22 cellular contexts compared by ENCODE assay signal in genomic region chr10:126004752-126005151, GRCh38.
DNase-seq lines count a peak whose midpoint lies in the region; ATAC-seq, FAIRE-seq and TF ChIP-seq lines count a peak whose summit lies in the region.
"Had no signal": no experiment of that assay in that cellular context is flagged by ENCODE, and none has a peak within 500 bp of the region (broad histone marks: within the 10 kb centered on the region; RNA-seq: fewer than 3 reads in every experiment).

No MANE protein-coding gene starts in this region.

- H4K20me1 ChIP-seq in HepG2 (ENCODE audit: insufficient read depth, low read length) = no peaks in the 10 kb centered on the region
- H4K20me1 ChIP-seq: BLaER1 treated with 17β-estradiol and CSF1 and Interleukin-3, amounts not matched to agents 10 nM and 100 nM had no signal

- TF ChIP-seq EP300 in HepG2 (IDR thresholded peaks at IDR 0.05; ENCODE audit: low read depth in 2 of 2, low read length in 2 of 2) = no peak
- TF ChIP-seq EP300 in HepG2 (CRISPR knock-in tag; IDR thresholded peaks at IDR 0.05; ENCODE audit: borderline replicate concordance) = no peak

- H3K9ac ChIP-seq in HepG2 (ENCODE audit: insufficient read depth, low read depth, low read length) (no peak overlapping the region), mesenchymal stem cell (ENCODE audit: low read length) (no peak overlapping the region)
- H3K9ac ChIP-seq: BLaER1 treated with 17β-estradiol and CSF1 and Interleukin-3, amounts not matched to agents 10 nM and 100 nM had no signal

- H2BK15ac ChIP-seq in mesenchymal stem cell (ENCODE audit: low read depth, poor library complexity, severe bottlenecking) = peak overlapping the region; percentile 33

- no peak for TF ChIP-seq RAD21 in HepG2 (CRISPR knock-in tag; IDR thresholded peaks at IDR 0.05)

- no peak overlapping the region for H4K8ac ChIP-seq in mesenchymal stem cell (ENCODE audit: low read length)

- H3K79me2 ChIP-seq in HepG2 (ENCODE audit: insufficient read depth, low read length) = no peaks in the 10 kb centered on the region

- no peak for TF ChIP-seq POLR2A in HepG2 (IDR thresholded peaks at IDR 0.05; ENCODE audit: insufficient read depth in 1 of 2, low read depth in 2 of 2, low read length in 2 of 2)
- TF ChIP-seq POLR2A in right lobe of liver (IDR thresholded peaks at IDR 0.05) = no peak

- no peak overlapping the region for H2BK5ac ChIP-seq in mesenchymal stem cell (ENCODE audit: low read depth, low read length, poor library complexity, severe bottlenecking)

- H3K4me3 ChIP-seq in HepG2 (replicated peaks in 1 of 3; ENCODE audit: insufficient read depth in 1 of 3, low read depth in 2 of 3, low read length in 3 of 3) = no peak overlapping the region
- H3K4me3 ChIP-seq in right lobe of liver = no peak overlapping the region
- H3K4me3 ChIP-seq in bronchial epithelial cell (ENCODE audit: low read depth, low read length) = no peak overlapping the region
- H3K4me3 ChIP-seq in mesenchymal stem cell (ENCODE audit: insufficient read depth in 1 of 2, low read depth in 1 of 2, low read length in 2 of 2) = no peak overlapping the region
- H3K4me3 ChIP-seq: A549; BLaER1 treated with 17β-estradiol and CSF1 and Interleukin-3, amounts not matched to agents 10 nM and 100 nM had no signal

- H3K27ac ChIP-seq in HepG2 (ENCODE audit: extremely low read length, insufficient read depth, low read length) (no peak overlapping the region), right lobe of liver (no peak overlapping the region), mesenchymal stem cell (ENCODE audit: low read length, poor library complexity, severe bottlenecking) (no peak overlapping the region)
- H3K27ac ChIP-seq: 22Rv1; A549; BLaER1 treated with 17β-estradiol and CSF1 and Interleukin-3, amounts not matched to agents 10 nM and 100 nM; C4-2B had no signal

- H4K91ac ChIP-seq in mesenchymal stem cell (ENCODE audit: low read length) = no peak overlapping the region

- DNase-seq in HepG2 (ENCODE audit: low spot score) (no peak), right lobe of liver (no peak), bronchial epithelial cell (ENCODE audit: low read depth) (no peak), mesenchymal stem cell (no peak)
- no peak for DNase-seq in NK-92 treated with Interleukin-12 subunit alpha and Interleukin-12 subunit beta, amount 100 ng/mL, for 24 hours (lab: John Stamatoyannopoulos, UW)
- DNase-seq: AML-193; Caco-2; Calu3; CD4-positive, alpha-beta T cell; CD8-positive, alpha-beta T cell; DMS79 treated with DMSO at 0.1 percent for 48 hours; GF-D8 had no signal

- H2BK12ac ChIP-seq in mesenchymal stem cell (ENCODE audit: low read length in 2 of 2) = no peak overlapping the region

- ATAC-seq in HepG2 (no peak), right lobe of liver (no peak), HG03342 (IDR thresholded peaks at IDR 0.05; ENCODE audit: unreplicated experiment) (no peak), HG03196 (IDR thresholded peaks at IDR 0.05; ENCODE audit: unreplicated experiment) (no peak)
- ATAC-seq: A549; CD8-positive, alpha-beta T cell had no signal

- H3K14ac ChIP-seq in mesenchymal stem cell (ENCODE audit: low read length in 2 of 2) = no peak overlapping the region

- no peak overlapping the region for H3K4me2 ChIP-seq in HepG2 (ENCODE audit: low read depth, low read length)
- H3K4me2 ChIP-seq in mesenchymal stem cell (ENCODE audit: low read length, poor library complexity, severe bottlenecking) = no peak overlapping the region
- H3K4me2 ChIP-seq: A549; BLaER1 treated with 17β-estradiol and CSF1 and Interleukin-3, amounts not matched to agents 10 nM and 100 nM had no signal

- no peak overlapping the region for H2BK120ac ChIP-seq in mesenchymal stem cell (ENCODE audit: low read depth, low read length)

- no peak overlapping the region for H3K4ac ChIP-seq in mesenchymal stem cell (ENCODE audit: low read depth in 1 of 2, low read length in 2 of 2)

- H2AK5ac ChIP-seq in mesenchymal stem cell (ENCODE audit: low read length, severe bottlenecking) = no peak overlapping the region

- TF ChIP-seq CTCF in HepG2 (CRISPR knock-in tag; IDR thresholded peaks at IDR 0.05) (no peak), right lobe of liver (IDR thresholded peaks at IDR 0.05) (no peak), bronchial epithelial cell (IDR thresholded peaks at IDR 0.05; ENCODE audit: insufficient read depth, low read length, severe bottlenecking) (no peak)

- no TSS peak for BruUV-seq in HepG2 (replicated peaks; lab: Mats Ljungman, UMichigan)

- FAIRE-seq in HepG2 (lab: Jason Lieb, UNC) (no peak), bronchial epithelial cell (lab: Jason Lieb, UNC) (peak; percentile 52)
- FAIRE-seq: A549, D721Med, G401.6, GM12891, GM18507 had no signal

- CTCF ChIA-PET in HepG2 (lab: Yijun Ruan, JAX; ENCODE audit: low intra/inter-chr PET ratio, low total read pairs) = no interaction called here

- H3K18ac ChIP-seq in mesenchymal stem cell (ENCODE audit: low read depth in 1 of 2, low read length in 2 of 2) = no peak overlapping the region

- no peak overlapping the region for H2AFZ ChIP-seq in HepG2 (ENCODE audit: low read length)
- H2AFZ ChIP-seq in mesenchymal stem cell (ENCODE audit: low read depth, low read length) = no peak overlapping the region

- H3K36me3 ChIP-seq in HepG2 (replicated peaks in 1 of 2; ENCODE audit: control insufficient read depth in 1 of 2, insufficient read depth in 2 of 2, low read length in 2 of 2) (no peaks in the 10 kb centered on the region), right lobe of liver (no peaks in the 10 kb centered on the region), bronchial epithelial cell (ENCODE audit: control insufficient read depth, insufficient read depth, low read length) (no peaks in the 10 kb centered on the region), mesenchymal stem cell (ENCODE audit: control insufficient read depth in 1 of 2, insufficient read depth in 2 of 2, low read depth in 1 of 2, low read length in 2 of 2) (peaks cover 4 to 13% of the 10 kb centered on the region in 2 experiments)
- H3K36me3 ChIP-seq: BLaER1 treated with 17β-estradiol and CSF1 and Interleukin-3, amounts not matched to agents 10 nM and 100 nM had no signal

- in situ Hi-C loops in HepG2 (cut with HindIII; ENCODE audit: extremely low pct_ligation_motif_present, low pct_unique_long_range_greater_than_20kb) = no loop called here

- no peaks in the 10 kb centered on the region for H3K79me1 ChIP-seq in mesenchymal stem cell (replicated peaks; ENCODE audit: low read length, poor library complexity, severe bottlenecking)

- POLR2A ChIA-PET in HepG2 (lab: Yijun Ruan, JAX) = no interaction called here

- H3K27me3 ChIP-seq in HepG2 (ENCODE audit: control insufficient read depth in 1 of 2, insufficient read depth in 2 of 2, low read length in 2 of 2) (peaks cover 0 to 15% of the 10 kb centered on the region in 2 experiments; a peak in 3 of 5 replicates), right lobe of liver (no peaks in the 10 kb centered on the region), bronchial epithelial cell (ENCODE audit: control insufficient read depth, insufficient read depth, low read length) (no peaks in the 10 kb centered on the region), mesenchymal stem cell (ENCODE audit: control insufficient read depth in 1 of 2, insufficient read depth in 1 of 2, low read length in 2 of 2) (no peaks in the 10 kb centered on the region)
- H3K27me3 ChIP-seq: BLaER1 treated with 17β-estradiol and CSF1 and Interleukin-3, amounts not matched to agents 10 nM and 100 nM had no signal

- WGBS in HepG2 (ENCODE audit: low lambda C conversion rate) = 39% methylated on average over 6 of the region's 8 CpGs
- 52% methylated on average over 5 of the region's 8 CpGs for WGBS in right lobe of liver (ENCODE audit: insufficient coverage, low coverage, low lambda C conversion rate, missing lambda C conversion rate)
- WGBS in mesenchymal stem cell = 87% methylated on average over 8 of the region's 8 CpGs

- intact Hi-C loops in HepG2 (cut with micrococcal nuclease; ENCODE audit: unreplicated experiment) = no loop called here
- intact Hi-C loops in right lobe of liver (cut with DNase I) = no loop called here

- H3K9me3 ChIP-seq in HepG2 (ENCODE audit: low read length) (no peaks in the 10 kb centered on the region), right lobe of liver (no peaks in the 10 kb centered on the region), mesenchymal stem cell (ENCODE audit: control insufficient read depth, low read length) (no peaks in the 10 kb centered on the region)
- H3K9me3 ChIP-seq: A549; BLaER1 treated with 17β-estradiol and CSF1 and Interleukin-3, amounts not matched to agents 10 nM and 100 nM; Caco-2 had no signal

- H3K23ac ChIP-seq in mesenchymal stem cell (ENCODE audit: low read length in 2 of 2) = no peak overlapping the region

- H3K4me1 ChIP-seq in HepG2 (ENCODE audit: insufficient read depth, low read length) (no peaks in the 10 kb centered on the region), right lobe of liver (no peaks in the 10 kb centered on the region), mesenchymal stem cell (ENCODE audit: control insufficient read depth, insufficient read depth, low read depth, low read length) (peaks cover 6% of the 10 kb centered on the region)
- H3K4me1 ChIP-seq: Caco-2 had no signal

TF ChIP-seq in HepG2, 621 proteins besides CTCF, POLR2A, EP300 and RAD21 (continues in another document):
- no peak for TF ChIP-seq ZNF362 (CRISPR knock-in tag; IDR thresholded peaks at IDR 0.05; ENCODE audit: borderline replicate concordance)
- no peak for TF ChIP-seq ZNF12 (CRISPR knock-in tag; IDR thresholded peaks at IDR 0.05)
- 0 out of 2 replicates have a peak, but pooled peaks have one; percentile 14 for TF ChIP-seq CEBPB (IDR thresholded peaks at IDR 0.05; ENCODE audit: borderline replicate concordance, low read depth, low read length)
- no peak for TF ChIP-seq ZNF589 (CRISPR knock-in tag; conservative IDR thresholded peaks at IDR 0.05)
- TF ChIP-seq NBN (conservative IDR thresholded peaks at IDR 0.05) = no peak
